ENCODE assay signal across 29 cellular contexts in genomic region chr18:25674183-25674582, GRCh38.
"Had no signal": no experiment of that assay in that cellular context is flagged by ENCODE, and none has a peak within 500 bp of the region (broad histone marks: within the 10 kb centered on the region; RNA-seq: fewer than 3 reads in every experiment).

No MANE protein-coding gene starts in this region.

- H3K27me3 ChIP-seq: stomach, suprapubic skin, testis, thyroid gland, tibial artery, tibial nerve, transverse colon, upper lobe of left lung, upper lobe of right lung, uterus, vagina had no signal

- H3K4me1 ChIP-seq: stomach, suprapubic skin, testis, thyroid gland, tibial artery, tibial nerve, transverse colon, upper lobe of left lung, upper lobe of right lung, uterus, vagina had no signal

- FAIRE-seq: urothelium cell line had no signal

- H3K4me3 ChIP-seq: stomach, suprapubic skin, testis, thoracic aorta, thyroid gland, tibial artery, tibial nerve, transverse colon, upper lobe of left lung, upper lobe of right lung, uterus, vagina had no signal

- H3K27me3 Mint-ChIP-seq: stimulated activated memory B cell treated with anti-CD40 and anti-IgM and Interleukin-4, amounts not matched to agents 10 μg/mL and 1 μg/mL and 100 μg/mL, for 72 hours; stimulated activated naive CD8-positive, alpha-beta T cell treated with anti-CD3 and anti-CD28 coated beads, Interleukin-15, amount 100 ng/mL, for 72 hours; stimulated activated naive CD8-positive, alpha-beta T cell treated with anti-CD3 and anti-CD28 coated beads, Interleukin-15, Interleukin-2, amounts not matched to agents 100 ng/mL and 50 ng/mL, for 24 hours; type B pancreatic cell had no signal

- H3K27ac Mint-ChIP-seq: stimulated activated effector memory CD8-positive, alpha-beta T cell treated with anti-CD3 and anti-CD28 coated beads, Interleukin-12 subunit alpha, Interleukin-12 subunit beta, amount 100 ng/mL, for 72 hours; stimulated activated memory B cell treated with anti-CD40 and anti-IgM and Interleukin-4, amounts not matched to agents 10 μg/mL and 1 μg/mL and 100 μg/mL, for 72 hours; stimulated activated naive B cell treated with anti-CD40 and anti-IgM and Interleukin-4, amounts not matched to agents 10 μg/mL and 1 μg/mL and 100 μg/mL, for 72 hours; stimulated activated naive CD8-positive, alpha-beta T cell treated with anti-CD3 and anti-CD28 coated beads, Interleukin-15, amount 100 ng/mL, for 72 hours; stimulated activated naive CD8-positive, alpha-beta T cell treated with anti-CD3 and anti-CD28 coated beads, Interleukin-15, Interleukin-2, amounts not matched to agents 100 ng/mL and 50 ng/mL, for 24 hours had no signal

- H3K36me3 ChIP-seq: stomach, suprapubic skin, thoracic aorta, thyroid gland, tibial artery, tibial nerve, transverse colon, upper lobe of left lung, upper lobe of right lung, uterus, vagina had no signal

- H3K9me3 ChIP-seq: suprapubic skin, testis, thoracic aorta, thyroid gland, tibial artery, tibial nerve, transverse colon, upper lobe of left lung, upper lobe of right lung, uterus, vagina had no signal

- H3K27ac ChIP-seq: stomach, suprapubic skin, testis, thoracic aorta, thyroid gland, tibial artery, tibial nerve, transverse colon, upper lobe of left lung, upper lobe of right lung, uterus, vagina had no signal

- ATAC-seq: stimulated activated effector memory CD8-positive, alpha-beta T cell treated with anti-CD3 and anti-CD28 coated beads, Interleukin-12 subunit alpha, Interleukin-12 subunit beta, amount 100 ng/mL, for 72 hours; stimulated activated memory B cell treated with anti-CD40 and anti-IgM and Interleukin-4, amounts not matched to agents 10 μg/mL and 1 μg/mL and 100 μg/mL, for 72 hours; stimulated activated naive B cell treated with anti-CD40 and anti-IgM and Interleukin-4, amounts not matched to agents 10 μg/mL and 1 μg/mL and 100 μg/mL, for 72 hours; stimulated activated naive CD8-positive, alpha-beta T cell treated with anti-CD3 and anti-CD28 coated beads, Interleukin-15, amount 100 ng/mL, for 72 hours; stimulated activated naive CD8-positive, alpha-beta T cell treated with anti-CD3 and anti-CD28 coated beads, Interleukin-15, Interleukin-2, amounts not matched to agents 100 U/mL and 50 U/mL, for 24 hours; upper lobe of right lung had no signal

- H3K4me3 Mint-ChIP-seq: stimulated activated effector memory CD8-positive, alpha-beta T cell treated with anti-CD3 and anti-CD28 coated beads, Interleukin-12 subunit alpha, Interleukin-12 subunit beta, amount 100 ng/mL, for 72 hours; stimulated activated memory B cell treated with anti-CD40 and anti-IgM and Interleukin-4, amounts not matched to agents 10 μg/mL and 1 μg/mL and 100 μg/mL, for 72 hours; stimulated activated naive B cell treated with anti-CD40 and anti-IgM and Interleukin-4, amounts not matched to agents 10 μg/mL and 1 μg/mL and 100 μg/mL, for 72 hours; stimulated activated naive CD8-positive, alpha-beta T cell treated with anti-CD3 and anti-CD28 coated beads, Interleukin-15, amount 100 ng/mL, for 72 hours; stimulated activated naive CD8-positive, alpha-beta T cell treated with anti-CD3 and anti-CD28 coated beads, Interleukin-15, Interleukin-2, amounts not matched to agents 100 ng/mL and 50 ng/mL, for 24 hours; type B pancreatic cell had no signal

- H3K36me3 Mint-ChIP-seq: stimulated activated effector memory CD8-positive, alpha-beta T cell treated with anti-CD3 and anti-CD28 coated beads, Interleukin-12 subunit alpha, Interleukin-12 subunit beta, amount 100 ng/mL, for 72 hours; stimulated activated memory B cell treated with anti-CD40 and anti-IgM and Interleukin-4, amounts not matched to agents 10 μg/mL and 1 μg/mL and 100 μg/mL, for 72 hours; type B pancreatic cell had no signal

- DNase-seq: stimulated activated CD4-positive, alpha-beta T cell treated with anti-CD3 and anti-CD28 coated beads, Interleukin-2, amount 100 ng/mL, for 48 hours; stimulated activated CD4-positive, alpha-beta T cell treated with anti-CD3 and anti-CD28 coated beads, Interleukin-4, amount 100 ng/mL, for 1 hour; stimulated activated CD4-positive, alpha-beta T cell treated with anti-CD3 and anti-CD28 coated beads, Interleukin-4, amount 100 ng/mL, for 24 hours; stimulated activated CD4-positive, alpha-beta T cell treated with anti-CD3 and anti-CD28 coated beads, Interleukin-4, amount 100 ng/mL, for 4 hours; stimulated activated CD8-positive, alpha-beta memory T cell treated with anti-CD3 and anti-CD28 coated beads, Interleukin-4, amount 100 ng/mL, for 48 hours; stimulated activated naive B cell treated with anti-CD40 and anti-IgM and Interleukin-4, amounts not matched to agents 10 μg/mL and 1 μg/mL and 100 μg/mL, for 72 hours; stimulated activated naive CD4-positive, alpha-beta T cell; stimulated activated naive CD4-positive, alpha-beta T cell treated with Interleukin-2 at 50 U/mL for 16 hours; stimulated activated naive CD8-positive, alpha-beta T cell treated with anti-CD3 and anti-CD28 coated beads, Interleukin-15, amount 100 ng/mL, for 72 hours; stimulated activated naive CD8-positive, alpha-beta T cell treated with anti-CD3 and anti-CD28 coated beads, Interleukin-15, Interleukin-2, amounts not matched to agents 100 U/mL and 50 U/mL, for 24 hours; stomach; substantia nigra; testis; thyroid gland; tibial artery; transverse colon; trophoblast cell; upper lobe of left lung; upper lobe of right lung; uterus had no signal

- H3K4me1 Mint-ChIP-seq: stimulated activated effector memory CD8-positive, alpha-beta T cell treated with anti-CD3 and anti-CD28 coated beads, Interleukin-12 subunit alpha, Interleukin-12 subunit beta, amount 100 ng/mL, for 72 hours; stimulated activated memory B cell treated with anti-CD40 and anti-IgM and Interleukin-4, amounts not matched to agents 10 μg/mL and 1 μg/mL and 100 μg/mL, for 72 hours; stimulated activated naive B cell treated with anti-CD40 and anti-IgM and Interleukin-4, amounts not matched to agents 10 μg/mL and 1 μg/mL and 100 μg/mL, for 72 hours; stimulated activated naive CD8-positive, alpha-beta T cell treated with anti-CD3 and anti-CD28 coated beads, Interleukin-15, amount 100 ng/mL, for 72 hours had no signal

- H3K9me3 Mint-ChIP-seq: stimulated activated naive CD8-positive, alpha-beta T cell treated with anti-CD3 and anti-CD28 coated beads, Interleukin-15, amount 100 ng/mL, for 72 hours had no signal
